19 cellular contexts compared by ENCODE assay signal in genomic region chr9:127405344-127406125, GRCh38.
"Had no signal": no experiment of that assay in that cellular context is flagged by ENCODE, and none has a peak within 500 bp of the region (broad histone marks: within the 10 kb centered on the region; RNA-seq: fewer than 3 reads in every experiment).

No MANE protein-coding gene starts in this region.

- ATAC-seq: activated CD4-positive, CD25-positive, alpha-beta regulatory T cell treated with anti-CD3 and anti-CD28 coated beads, Interleukin-2, amount 50 U/mL, for 24 hours; activated naive CD8-positive, alpha-beta T cell treated with anti-CD3 and anti-CD28 coated beads, Interleukin-2, amount 50 U/mL, for 24 hours; left cardiac atrium; T-helper 17 cell had no signal

- H3K9me3 ChIP-seq: sigmoid colon, testis, vagina had no signal

- H3K27ac ChIP-seq: testis, vagina had no signal

- H3K4me3 ChIP-seq: sigmoid colon, testis, vagina had no signal

- H3K27me3 ChIP-seq: sigmoid colon, testis, vagina had no signal

- DNase-seq: activated CD4-positive, alpha-beta memory T cell treated with anti-CD3 and anti-CD28 coated beads, Interleukin-2, amount 10 ng/mL, durations not matched to agents 7 days and 5 days; activated CD4-positive, alpha-beta T cell treated with anti-CD3 and anti-CD28 coated beads, Interleukin-2, amount 10 ng/mL, durations not matched to agents 24 days and 14 days; activated effector memory CD4-positive, alpha-beta T cell treated with anti-CD3 and anti-CD28 coated beads, Interleukin-2, amount 50 U/mL, for 16 hours; activated naive CD4-positive, alpha-beta T cell treated with anti-CD3 and anti-CD28 coated beads, Interleukin-2, amount 50 U/mL, for 16 hours; activated naive CD8-positive, alpha-beta T cell treated with anti-CD3 and anti-CD28 coated beads, Interleukin-2, amount 50 U/mL, for 24 hours; activated T-cell treated with anti-CD3 and anti-CD28 coated beads for 4 hours; dermis blood vessel endothelial cell; effector CD8-positive, alpha-beta T cell; foreskin melanocyte; left cardiac atrium; occipital lobe; sigmoid colon; stimulated activated CD4-positive, alpha-beta T cell treated with anti-CD3 and anti-CD28 coated beads, Interleukin-4, amount 100 ng/mL, for 1 hour; stimulated activated naive CD4-positive, alpha-beta T cell; T-helper 17 cell; testis; trophoblast cell had no signal

- H3K4me1 ChIP-seq: testis, vagina had no signal
